ENCODE assay signal across 8 cellular contexts in the genomic region with DNA sequence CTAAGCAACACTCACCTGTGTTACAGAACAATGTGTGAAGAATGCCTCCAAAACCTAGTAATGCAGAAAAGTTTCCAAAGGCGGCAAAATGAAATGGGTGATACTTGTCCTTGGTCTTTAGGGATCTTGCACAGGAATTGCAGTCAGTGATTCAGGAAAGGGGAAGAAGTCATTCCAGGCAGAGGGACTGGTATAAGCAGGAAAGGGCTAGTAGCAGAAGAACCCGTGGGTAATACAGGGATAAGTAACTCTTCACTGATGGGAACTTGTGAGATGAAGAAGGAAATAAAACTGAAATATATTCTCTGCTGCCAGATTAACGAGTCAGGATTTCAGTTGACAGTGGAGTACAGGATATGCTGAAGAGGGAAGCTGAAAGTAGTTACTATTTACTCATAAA. TPM values are rescaled to one million over a fixed set of nuclear protein-coding genes. Genes with fewer than 3 reads are reported as not detected.
DNase-seq lines count a peak whose midpoint lies in the region; ATAC-seq and TF ChIP-seq lines count a peak whose summit lies in the region.

No MANE protein-coding gene starts in this region.

- POLR2A ChIA-PET in CD4-positive, alpha-beta T cell (lab: Charles Lee): interaction anchor here (0.8 to 1.4 kb wide), 2 partner anchors 10 to 12 kb away, joined by 3 to 7 read pairs; no protein-coding TSS in a partner anchor

- peak overlapping the region; percentile 73 for H3K4me3 ChIP-seq in coronary artery

- no peaks in the 10 kb centered on the region for H3K27me3 ChIP-seq in CD4-positive, alpha-beta T cell (ENCODE audit: control insufficient read depth, insufficient read depth, low read length)

- ATAC-seq in CD4-positive, alpha-beta T cell (ENCODE audit: poor library complexity): no peak
- ATAC-seq in natural killer cell: no peak
- ATAC-seq in HG03469 (IDR thresholded peaks at IDR 0.05; ENCODE audit: unreplicated experiment): no peak

- CTCF ChIA-PET in CD4-positive, alpha-beta T cell (lab: Charles Lee): interaction anchor here (1.5 kb wide), 1 partner anchor 14 kb away, joined by 4 read pairs; no protein-coding TSS in a partner anchor

- intact Hi-C loops in CD4-positive, alpha-beta T cell (cut with DNase I, micrococcal nuclease): loop anchor here in 1 of 2 experiments (5.0 kb wide), 1 partner anchor 879 kb away; no protein-coding TSS in a partner anchor
- intact Hi-C loops in natural killer cell (cut with micrococcal nuclease): no loop called here

- peaks cover 47% of the 10 kb centered on the region for H3K4me1 Mint-ChIP-seq in CD4-positive, alpha-beta T cell (ENCODE audit: low read depth)
- peaks cover 43 to 48% of the 10 kb centered on the region in 2 donors for H3K4me1 Mint-ChIP-seq in natural killer cell

- peaks cover 21% of the 10 kb centered on the region for H3K27me3 Mint-ChIP-seq in CD4-positive, alpha-beta T cell
- H3K27me3 Mint-ChIP-seq in natural killer cell (ENCODE audit: low read depth in 2 of 2): peaks cover 0 to 2% of the 10 kb centered on the region in 2 donors

- H3K4me3 Mint-ChIP-seq in CD4-positive, alpha-beta T cell: peak overlapping the region; percentile 97
- peak overlapping the region; percentile 99 for H3K4me3 Mint-ChIP-seq in natural killer cell

- H3K9me3 ChIP-seq in CD4-positive, alpha-beta T cell (ENCODE audit: control insufficient read depth, low read length): no peaks in the 10 kb centered on the region
- H3K9me3 ChIP-seq in KOPT-K1 (ENCODE audit: insufficient read depth, low read length, poor library complexity, severe bottlenecking): peaks cover 7% of the 10 kb centered on the region

- H3K36me3 ChIP-seq in KOPT-K1 (ENCODE audit: insufficient read depth, low read length): peaks cover 9% of the 10 kb centered on the region

- peaks cover 23% of the 10 kb centered on the region for H3K36me3 Mint-ChIP-seq in CD4-positive, alpha-beta T cell (ENCODE audit: low read depth)
- no peaks in the 10 kb centered on the region for H3K36me3 Mint-ChIP-seq in natural killer cell

- H3K27ac ChIP-seq in CD4-positive, alpha-beta T cell (ENCODE audit: low read depth, low read length): no peak overlapping the region
- H3K27ac ChIP-seq in KOPT-K1 (ENCODE audit: low read depth, low read length, poor library complexity, severe bottlenecking) (peak overlapping the region; percentile 66), coronary artery (no peak overlapping the region)

- peak overlapping the region; percentile 91 for H3K27ac Mint-ChIP-seq in CD4-positive, alpha-beta T cell
- peak overlapping the region; percentile 92 to 95 for H3K27ac Mint-ChIP-seq in natural killer cell

- H3K9me3 Mint-ChIP-seq in CD4-positive, alpha-beta T cell: no peaks in the 10 kb centered on the region
- no peaks in the 10 kb centered on the region for H3K9me3 Mint-ChIP-seq in natural killer cell

- TF ChIP-seq CTCF in CD4-positive, alpha-beta T cell (IDR thresholded peaks at IDR 0.05): no peak
- TF ChIP-seq CTCF in coronary artery (IDR thresholded peaks at IDR 0.05): no peak
- TF ChIP-seq CTCF in natural killer cell (IDR thresholded peaks at IDR 0.05): no peak

- no peak for DNase-seq in CD4-positive, alpha-beta T cell
- DNase-seq in coronary artery (ENCODE audit: low spot score) (no peak), natural killer cell (no peak), NCI-H748 (lab: John Stamatoyannopoulos, UW; ENCODE audit: unreplicated experiment) (no peak), NCI-H1694 (lab: John Stamatoyannopoulos, UW) (no peak)
- no peak for DNase-seq in stimulated activated CD4-positive, alpha-beta T cell treated with anti-CD3 and anti-CD28 coated beads, Interleukin-4, amount 100 ng/mL, for 4 hours

RNA-seq across cellular contexts. Expression of gene SRFBP1, which starts 1.2 kb away (rescaled TPM):
- total RNA-seq in CD4-positive, alpha-beta T cell: 1 to 10 TPM; 4.0 to 4.6 TPM
- 1 to 10 TPM; 6.4 to 7.1 (median 6.7) TPM for total RNA-seq in natural killer cell
